ENCODE assay signal across 1 cellular context in the genomic region with DNA sequence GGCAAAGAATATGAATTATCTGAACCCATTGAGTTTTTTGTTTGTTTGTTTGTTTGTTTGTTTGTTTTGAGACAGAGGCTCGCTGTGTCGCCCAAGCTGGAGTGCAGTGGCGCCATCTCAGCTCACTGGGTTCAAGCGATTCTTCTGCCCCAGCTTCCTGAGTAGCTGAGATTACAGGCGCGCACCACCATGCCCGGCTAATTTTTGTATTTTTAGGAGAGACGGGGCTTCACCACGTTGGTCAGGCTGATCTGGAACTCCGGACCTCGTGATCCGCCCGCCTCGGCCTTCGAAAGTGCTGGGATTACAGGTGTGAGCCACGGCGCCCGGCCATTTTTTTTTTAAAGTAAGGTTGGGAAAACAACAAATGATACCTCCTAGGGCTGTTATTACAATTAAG.
TF ChIP-seq lines count a peak whose summit lies in the region.

No MANE protein-coding gene starts in this region.

TF ChIP-seq in HCT116, 20 proteins besides CTCF, POLR2A, EP300 and RAD21 (continued from another document):
- no peak for TF ChIP-seq EGR1 (IDR thresholded peaks at IDR 0.05; ENCODE audit: low read depth)
- TF ChIP-seq FOSL1 (IDR thresholded peaks at IDR 0.05; ENCODE audit: low read depth), result no peak
- no peak for TF ChIP-seq SIN3A (IDR thresholded peaks at IDR 0.05; ENCODE audit: low read depth)
- TF ChIP-seq CBX3 (IDR thresholded peaks at IDR 0.05; ENCODE audit: low read depth), result no peak
- TF ChIP-seq EZH2phosphoT487 (IDR thresholded peaks at IDR 0.05; ENCODE audit: borderline replicate concordance), result no peak
- no peak for TF ChIP-seq SP1 (IDR thresholded peaks at IDR 0.05; ENCODE audit: low read depth)
